In genomic region chr20:32443386-32443974, GRCh38 we compare ENCODE assay signal across 13 cellular contexts.
DNase-seq lines count a peak whose midpoint lies in the region; ATAC-seq, FAIRE-seq and TF ChIP-seq lines count a peak whose summit lies in the region.
"Had no signal": no experiment of that assay in that cellular context is flagged by ENCODE, and none has a peak within 500 bp of the region (broad histone marks: within the 10 kb centered on the region; RNA-seq: fewer than 3 reads in every experiment).

No MANE protein-coding gene starts in this region.

- H2AFZ ChIP-seq in GM12878 (ENCODE audit: control insufficient read depth, low read depth, low read length) (no peak overlapping the region), neural progenitor cell (replicated peaks) (no peak overlapping the region)

- H3K27me3 Mint-ChIP-seq in neural progenitor cell (ENCODE audit: insufficient read depth, low read depth) = peaks cover 3% of the 10 kb centered on the region

- POLR2A ChIA-PET in GM12878 (lab: Charles Lee) = interaction anchor here (0.5 kb wide), 1 partner anchor 10 kb away, joined by 3 read pairs; no protein-coding TSS in a partner anchor

- no TSS peak for BruUV-seq in GM12878 (replicated peaks; lab: Mats Ljungman, UMichigan)

- H3K79me2 ChIP-seq in GM12878 (ENCODE audit: control insufficient read depth, insufficient read depth, low read length) (no peaks in the 10 kb centered on the region), neural progenitor cell (ENCODE audit: low read depth) (no peaks in the 10 kb centered on the region)

- peak; percentile 31 for DNase-seq in EL
- peak; percentile 16 for DNase-seq in LHCN-M2 (ENCODE audit: low read depth)
- no peak for DNase-seq in GM12878 (ENCODE audit: low read depth, low spot score)
- DNase-seq in posterior vena cava (ENCODE audit: low spot score) = peak; percentile 6
- no peak for DNase-seq in NCI-H187 treated with DMSO at 0.1 percent for 48 hours (lab: John Stamatoyannopoulos, UW)
- DNase-seq in stimulated activated CD4-positive, alpha-beta T cell treated with anti-CD3 and anti-CD28 coated beads, Interleukin-12 subunit alpha, Interleukin-12 subunit beta, amount 100 ng/mL, for 4 hours = no peak
- no peak for DNase-seq in neural progenitor cell (ENCODE audit: low spot score)
- DNase-seq in GM13976 (ENCODE audit: low spot score) = no peak
- DNase-seq: central memory CD4-positive, alpha-beta T cell; mesenchymal stem cell; retina; T1000 had no signal

- SMC1A ChIA-PET in GM12878 (lab: Charles Lee; ENCODE audit: uncharacterized antibody, unreplicated experiment) = interaction anchor here (0.7 to 1.0 kb wide), 2 partner anchors 25 to 361 kb away, joined by 3 read pairs; no protein-coding TSS in a partner anchor

- intact Hi-C loops in GM12878 (cut with micrococcal nuclease; ENCODE audit: unreplicated experiment) = no loop called here
- intact Hi-C loops in posterior vena cava (cut with DNase I) = no loop called here

- no peak overlapping the region for H3K27ac Mint-ChIP-seq in neural progenitor cell

- H3K36me3 ChIP-seq in GM12878 (ENCODE audit: control insufficient read depth in 2 of 2, insufficient read depth in 2 of 2, low read length in 1 of 2) = peaks cover 3 to 14% of the 10 kb centered on the region in 2 experiments
- no peaks in the 10 kb centered on the region for H3K36me3 ChIP-seq in neural progenitor cell

- H4K20me1 ChIP-seq in GM12878 (ENCODE audit: control insufficient read depth, insufficient read depth) (no peaks in the 10 kb centered on the region; the same call in 1 of the 2 replicates), neural progenitor cell (ENCODE audit: low read depth) (peaks cover 30% of the 10 kb centered on the region)

- no peaks in the 10 kb centered on the region for H3K9me3 ChIP-seq in GM12878 (replicated peaks; ENCODE audit: control insufficient read depth, insufficient read depth, low read length)
- no peaks in the 10 kb centered on the region for H3K9me3 ChIP-seq in neural progenitor cell (ENCODE audit: low read depth)

- TF ChIP-seq RAD21 in GM12878 (IDR thresholded peaks at IDR 0.05; ENCODE audit: insufficient read depth, low read depth, low read length) = no peak

- H3K4me1 Mint-ChIP-seq in neural progenitor cell = peaks cover 15% of the 10 kb centered on the region

- H3K27me3 ChIP-seq in GM12878 (replicated peaks in 1 of 2; ENCODE audit: control insufficient read depth in 2 of 2, insufficient read depth in 2 of 2, low read length in 1 of 2) = no peaks in the 10 kb centered on the region
- H3K27me3 ChIP-seq in neural progenitor cell = no peaks in the 10 kb centered on the region

- TF ChIP-seq CTCF in GM12878 (IDR thresholded peaks at IDR 0.05 in 2 of 3, conservative IDR thresholded peaks at IDR 0.05 in 1 of 3; ENCODE audit: control insufficient read depth in 2 of 3, extremely low read depth in 1 of 3, insufficient read depth in 1 of 3, low read depth in 3 of 3, low read length in 3 of 3) (no peak), neural progenitor cell (IDR thresholded peaks at IDR 0.05) (no peak), GM13976 (IDR thresholded peaks at IDR 0.05; ENCODE audit: borderline replicate concordance, control extremely low read depth, extremely low read depth, insufficient read depth, missing control alignments) (no peak)

- H3K4me1 ChIP-seq in GM12878 (ENCODE audit: control insufficient read depth, insufficient read depth, low read length) (no peaks in the 10 kb centered on the region), neural progenitor cell (peaks cover 17% of the 10 kb centered on the region)

- H3K9me3 Mint-ChIP-seq in neural progenitor cell = no peaks in the 10 kb centered on the region

- FAIRE-seq in GM12878 (lab: Jason Lieb, UNC) = no peak

- H3K27ac ChIP-seq in GM12878 (ENCODE audit: control insufficient read depth, insufficient read depth) (no peak overlapping the region), neural progenitor cell (no peak overlapping the region)

- in situ Hi-C loops in GM12878 (cut with MboI) = no loop called here
- in situ Hi-C loops in GM13976 (cut with MboI; ENCODE audit: low sequenced_read_pairs, unreplicated experiment) = no loop called here

- CTCF ChIA-PET in GM12878 (lab: Yijun Ruan, JAX) = interaction anchor here (0.8 to 1.4 kb wide), 3 partner anchors 25 to 352 kb away, joined by 3 to 4 read pairs (median 3); no protein-coding TSS in a partner anchor

- H3K4me3 Mint-ChIP-seq in neural progenitor cell = no peak overlapping the region

- H3K4me3 ChIP-seq in GM12878 (no peak overlapping the region), neural progenitor cell (no peak overlapping the region)

- no peak overlapping the region for H3K9ac ChIP-seq in GM12878 (ENCODE audit: control insufficient read depth, insufficient read depth, low read length)
- H3K9ac ChIP-seq in neural progenitor cell = no peak overlapping the region

- peaks cover 36% of the 10 kb centered on the region for H3K36me3 Mint-ChIP-seq in neural progenitor cell

- RAD21 ChIA-PET in GM12878 (lab: Charles Lee; ENCODE audit: unreplicated experiment) = no interaction called here

- ATAC-seq in GM12878 = peak; percentile 46
- ATAC-seq: Panc1 had no signal

- no peak for TF ChIP-seq POLR2A in GM12878 (IDR thresholded peaks at IDR 0.05; ENCODE audit: low read depth, low read length)

- peaks cover 8% of the 10 kb centered on the region for H3F3A ChIP-seq in neural progenitor cell (ENCODE audit: low read depth)

- no peak for TF ChIP-seq EP300 in GM12878 (IDR thresholded peaks at IDR 0.05; ENCODE audit: borderline replicate concordance in 1 of 2, control insufficient read depth in 1 of 2, low read depth in 2 of 2, low read length in 2 of 2)

- 42% methylated on average over 3 of the region's 3 CpGs for WGBS in GM12878 (ENCODE audit: insufficient coverage, insufficient replicate concordance, low lambda C conversion rate, missing lambda C conversion rate)

- H3K4me2 ChIP-seq in GM12878 (ENCODE audit: control insufficient read depth, insufficient read depth) = no peak overlapping the region
- no peak overlapping the region for H3K4me2 ChIP-seq in neural progenitor cell

TF ChIP-seq in GM12878, 131 proteins besides CTCF, POLR2A, EP300 and RAD21:
- TF ChIP-seq, protein P1, sequence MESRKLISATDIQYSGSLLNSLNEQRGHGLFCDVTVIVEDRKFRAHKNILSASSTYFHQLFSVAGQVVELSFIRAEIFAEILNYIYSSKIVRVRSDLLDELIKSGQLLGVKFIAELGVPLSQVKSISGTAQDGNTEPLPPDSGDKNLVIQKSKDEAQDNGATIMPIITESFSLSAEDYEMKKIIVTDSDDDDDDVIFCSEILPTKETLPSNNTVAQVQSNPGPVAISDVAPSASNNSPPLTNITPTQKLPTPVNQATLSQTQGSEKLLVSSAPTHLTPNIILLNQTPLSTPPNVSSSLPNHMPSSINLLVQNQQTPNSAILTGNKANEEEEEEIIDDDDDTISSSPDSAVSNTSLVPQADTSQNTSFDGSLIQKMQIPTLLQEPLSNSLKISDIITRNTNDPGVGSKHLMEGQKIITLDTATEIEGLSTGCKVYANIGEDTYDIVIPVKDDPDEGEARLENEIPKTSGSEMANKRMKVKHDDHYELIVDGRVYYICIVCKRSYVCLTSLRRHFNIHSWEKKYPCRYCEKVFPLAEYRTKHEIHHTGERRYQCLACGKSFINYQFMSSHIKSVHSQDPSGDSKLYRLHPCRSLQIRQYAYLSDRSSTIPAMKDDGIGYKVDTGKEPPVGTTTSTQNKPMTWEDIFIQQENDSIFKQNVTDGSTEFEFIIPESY (IDR thresholded peaks at IDR 0.05) = no peak
- TF ChIP-seq LARP7 (IDR thresholded peaks at IDR 0.05) = no peak
- TF ChIP-seq TCF12 (IDR thresholded peaks at IDR 0.05; ENCODE audit: low read depth, low read length) = no peak
- no peak for TF ChIP-seq SMAD1 (IDR thresholded peaks at IDR 0.05; ENCODE audit: low read depth, partially characterized antibody)
- no peak for TF ChIP-seq STAT1 (conservative IDR thresholded peaks at IDR 0.05)
- TF ChIP-seq TBL1XR1 (IDR thresholded peaks at IDR 0.05; ENCODE audit: low read depth, low read length) = no peak
- TF ChIP-seq ZBTB11 (CRISPR knock-in tag; IDR thresholded peaks at IDR 0.05) = no peak
- TF ChIP-seq USF2 (IDR thresholded peaks at IDR 0.05; ENCODE audit: borderline replicate concordance, low read depth, low read length) = no peak
- TF ChIP-seq ETV6 (conservative IDR thresholded peaks at IDR 0.05 in 1 of 2, IDR thresholded peaks at IDR 0.05 in 1 of 2; ENCODE audit: borderline replicate concordance in 1 of 2, low read depth in 1 of 2) = no peak

Comparison
In these comparisons a context has a peak if more than half of its experiments do, and no peak if none do; other contexts are left out.
1. DNase-seq: peak in EL (single experiment), LHCN-M2 (single experiment) and posterior vena cava (single experiment); none in GM12878 (single experiment), NCI-H187 treated with DMSO at 0.1 percent for 48 hours (single experiment), stimulated activated CD4-positive, alpha-beta T cell treated with anti-CD3 and anti-CD28 coated beads, Interleukin-12 subunit alpha, Interleukin-12 subunit beta, amount 100 ng/mL, for 4 hours (single experiment), neural progenitor cell (single experiment) and GM13976 (single experiment).